In the genomic region with DNA sequence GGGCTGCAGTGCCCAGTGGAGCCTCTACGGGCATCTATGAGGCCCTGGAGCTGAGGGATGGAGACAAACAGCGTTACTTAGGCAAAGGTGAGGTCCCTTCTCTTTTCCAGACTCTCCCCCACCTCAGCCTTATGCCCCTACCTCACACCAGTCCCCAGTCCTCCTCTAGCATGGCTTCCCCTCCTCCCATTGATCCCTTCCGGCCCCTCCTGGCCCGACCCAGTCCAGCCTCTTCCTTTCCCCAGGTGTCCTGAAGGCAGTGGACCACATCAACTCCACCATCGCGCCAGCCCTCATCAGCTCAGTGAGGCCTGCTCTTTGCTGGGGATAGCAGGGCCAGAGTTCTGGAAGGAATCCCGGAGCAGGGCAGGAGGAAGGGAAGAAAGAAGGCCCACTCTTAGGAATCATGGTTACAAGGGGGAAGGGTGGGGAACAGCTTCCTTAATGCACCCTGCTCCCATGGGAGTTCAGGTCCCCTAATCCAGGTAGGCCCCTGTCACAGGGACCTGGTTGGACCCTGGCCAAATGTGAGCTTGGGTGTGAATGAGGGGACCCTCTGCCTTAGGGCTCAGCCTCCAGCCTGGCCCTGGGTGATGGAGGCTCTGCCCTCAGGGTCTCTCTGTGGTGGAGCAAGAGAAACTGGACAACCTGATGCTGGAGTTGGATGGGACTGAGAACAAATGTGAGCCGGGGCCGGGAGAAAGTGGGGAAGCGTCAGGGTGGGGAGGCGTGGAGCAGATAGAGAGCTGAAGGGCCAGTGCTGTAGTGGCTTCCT, we compare ENCODE assay signal across 16 cellular contexts. TPM values are rescaled to one million over a fixed set of nuclear protein-coding genes. Genes with fewer than 3 reads are reported as not detected.
DNase-seq lines count a peak whose midpoint lies in the region; ATAC-seq, FAIRE-seq and TF ChIP-seq lines count a peak whose summit lies in the region.
"Had no signal": no experiment of that assay in that cellular context is flagged by ENCODE, and none has a peak within 500 bp of the region (broad histone marks: within the 10 kb centered on the region; RNA-seq: fewer than 3 reads in every experiment).

No MANE protein-coding gene starts in this region.

- H3K27me3 Mint-ChIP-seq in activated B cell treated with CpG ODN at 0.5 μM for 24 hours = peaks cover 2% of the 10 kb centered on the region
- H3K27me3 Mint-ChIP-seq in memory B cell = no peaks in the 10 kb centered on the region

- H3K4me1 Mint-ChIP-seq in activated B cell treated with CpG ODN at 0.5 μM for 24 hours (peaks cover 40% of the 10 kb centered on the region), memory B cell (peaks cover 35% of the 10 kb centered on the region)

- TF ChIP-seq POLR2A in HepG2 (IDR thresholded peaks at IDR 0.05; ENCODE audit: insufficient read depth in 1 of 2, low read depth in 2 of 2, low read length in 2 of 2) = no peak
- TF ChIP-seq POLR2A in right lobe of liver (IDR thresholded peaks at IDR 0.05) = no peak

- H3K9me3 Mint-ChIP-seq in activated B cell treated with CpG ODN at 0.5 μM for 24 hours = no peaks in the 10 kb centered on the region
- no peaks in the 10 kb centered on the region for H3K9me3 Mint-ChIP-seq in memory B cell

- H3K27me3 ChIP-seq in HepG2 (ENCODE audit: control insufficient read depth in 1 of 2, insufficient read depth in 2 of 2, low read length in 2 of 2) (no peaks in the 10 kb centered on the region), right lobe of liver (no peaks in the 10 kb centered on the region)
- H3K27me3 ChIP-seq: BE2C had no signal

- TF ChIP-seq EP300 in HepG2 (IDR thresholded peaks at IDR 0.05; ENCODE audit: low read depth in 2 of 2, low read length in 2 of 2) (no peak), HepG2 (CRISPR knock-in tag; IDR thresholded peaks at IDR 0.05; ENCODE audit: borderline replicate concordance) (no peak)

- DNase-seq in HepG2 (ENCODE audit: low spot score) (no peak), right lobe of liver (no peak), activated B cell treated with CpG ODN at 0.5 μM for 24 hours (no peak), memory B cell (ENCODE audit: low spot score in 2 of 2) (no peak), NCI-H1092 (lab: John Stamatoyannopoulos, UW) (no peak), anterior cingulate cortex (lab: John Stamatoyannopoulos, UW) (no peak)
- DNase-seq: BE2C, hypothalamus, NCI-H1436, NCI-H526 treated with DMSO at 0.1 percent for 48 hours had no signal

- peak overlapping the region; percentile 46 for H3K27ac Mint-ChIP-seq in activated B cell treated with CpG ODN at 0.5 μM for 24 hours
- no peak overlapping the region for H3K27ac Mint-ChIP-seq in memory B cell

- H4K20me1 ChIP-seq in HepG2 (ENCODE audit: insufficient read depth, low read length) = no peaks in the 10 kb centered on the region

- H3K36me3 Mint-ChIP-seq in activated B cell treated with CpG ODN at 0.5 μM for 24 hours (ENCODE audit: low read depth) (peaks cover 19% of the 10 kb centered on the region), memory B cell (peaks cover 14% of the 10 kb centered on the region)

- H3K4me2 ChIP-seq in HepG2 (ENCODE audit: low read depth, low read length) = peak overlapping the region; percentile 4; the same call in 1 of the 2 replicates

- POLR2A ChIA-PET in HepG2 (lab: Yijun Ruan, JAX) (no interaction called here), activated B cell treated with CpG ODN at 0.5 μM for 24 hours (lab: Charles Lee) (interaction anchor here (0.7 to 3.1 kb wide), 5 partner anchors 20 to 96 kb away, joined by 3 to 15 read pairs (median 9); a partner anchor contains a TSS)

- intact Hi-C loops in HepG2 (cut with micrococcal nuclease; ENCODE audit: unreplicated experiment) (no loop called here), right lobe of liver (cut with DNase I) (no loop called here), activated B cell treated with CpG ODN at 0.5 μM for 24 hours (cut with micrococcal nuclease) (no loop called here)

- no peak overlapping the region for H2AFZ ChIP-seq in HepG2 (ENCODE audit: low read length)
- H2AFZ ChIP-seq: parathyroid adenoma had no signal

- ATAC-seq in HepG2 (no peak), right lobe of liver (no peak), activated B cell treated with CpG ODN at 0.5 μM for 24 hours (ENCODE audit: low read depth) (no peak), memory B cell (ENCODE audit: low read depth) (no peak), HG03025 (IDR thresholded peaks at IDR 0.05; ENCODE audit: low FRiP score, unreplicated experiment) (no peak), HG03045 (IDR thresholded peaks at IDR 0.05; ENCODE audit: unreplicated experiment) (no peak)

- no peak for TF ChIP-seq RAD21 in HepG2 (CRISPR knock-in tag; IDR thresholded peaks at IDR 0.05)

- H3K4me3 ChIP-seq in HepG2 (replicated peaks in 1 of 3; ENCODE audit: insufficient read depth in 1 of 3, low read depth in 2 of 3, low read length in 3 of 3) (no peak overlapping the region; a peak in 1 of 6 replicates), right lobe of liver (no peak overlapping the region)
- H3K4me3 ChIP-seq: lung had no signal

- H3K9ac ChIP-seq in HepG2 (ENCODE audit: insufficient read depth, low read depth, low read length) = no peak overlapping the region
- H3K9ac ChIP-seq: parathyroid adenoma had no signal

- H3K9me3 ChIP-seq in HepG2 (ENCODE audit: low read length) (no peaks in the 10 kb centered on the region), right lobe of liver (no peaks in the 10 kb centered on the region)
- H3K9me3 ChIP-seq: BE2C had no signal

- TF ChIP-seq CTCF in HepG2 (CRISPR knock-in tag; IDR thresholded peaks at IDR 0.05) = no peak
- no peak for TF ChIP-seq CTCF in right lobe of liver (IDR thresholded peaks at IDR 0.05)
- TF ChIP-seq CTCF in activated B cell treated with CpG ODN at 0.5 μM for 24 hours (IDR thresholded peaks at IDR 0.05) = no peak

- H3K4me3 Mint-ChIP-seq in activated B cell treated with CpG ODN at 0.5 μM for 24 hours (no peak overlapping the region), memory B cell (peak overlapping the region; percentile 35)

- H3K36me3 ChIP-seq in HepG2 (replicated peaks in 1 of 2; ENCODE audit: control insufficient read depth in 1 of 2, insufficient read depth in 2 of 2, low read length in 2 of 2) (peaks cover 5 to 29% of the 10 kb centered on the region in 2 experiments; a peak in 3 of 5 replicates), right lobe of liver (no peaks in the 10 kb centered on the region)

- no peak for FAIRE-seq in HepG2 (lab: Jason Lieb, UNC)
- FAIRE-seq: TTC549 had no signal

- H3K4me1 ChIP-seq in HepG2 (ENCODE audit: insufficient read depth, low read length) = peaks cover 39% of the 10 kb centered on the region
- peaks cover 0 to 9% (median 0%) of the 10 kb centered on the region in 4 donors for H3K4me1 ChIP-seq in right lobe of liver
- H3K4me1 ChIP-seq: parathyroid adenoma had no signal

- CTCF ChIA-PET in HepG2 (lab: Yijun Ruan, JAX; ENCODE audit: low intra/inter-chr PET ratio, low total read pairs) (no interaction called here), activated B cell treated with CpG ODN at 0.5 μM for 24 hours (lab: Charles Lee) (interaction anchor here (1.8 kb wide), 1 partner anchor 9 kb away, joined by 5 read pairs; no protein-coding TSS in a partner anchor)

- 94% methylated on average over 11 of the region's 11 CpGs for WGBS in HepG2 (ENCODE audit: low lambda C conversion rate)
- WGBS in right lobe of liver (ENCODE audit: insufficient coverage, low coverage, low lambda C conversion rate, missing lambda C conversion rate) = 93% methylated on average over 5 of the region's 11 CpGs

- H3K27ac ChIP-seq in HepG2 (ENCODE audit: extremely low read length, insufficient read depth, low read length) (no peak overlapping the region), right lobe of liver (no peak overlapping the region)
- H3K27ac ChIP-seq: parathyroid adenoma had no signal

- peaks cover 17% of the 10 kb centered on the region for H3K79me2 ChIP-seq in HepG2 (ENCODE audit: insufficient read depth, low read length)
- H3K79me2 ChIP-seq: parathyroid adenoma had no signal

- BruUV-seq in HepG2 (replicated peaks; lab: Mats Ljungman, UMichigan) = TSS peak; percentile 28

- in situ Hi-C loops in HepG2 (cut with HindIII; ENCODE audit: extremely low pct_ligation_motif_present, low pct_unique_long_range_greater_than_20kb) = no loop called here

RNA-seq across cellular contexts. Expression of a gene that starts 2.2 kb away (rescaled TPM):
- total RNA-seq in HepG2 (2016; rRNA removed; fragmentation: Illumina TruSeq; extraction: Trizol) (15.9 and 19.3 TPM in 2 replicates), right lobe of liver (1 to 10 TPM; 1.1 to 9.3 (median 2.0) TPM), activated B cell treated with CpG ODN at 0.5 μM for 24 hours (20.9 and 31.0 TPM in 2 replicates)
- total RNA-seq in HepG2 (2016; cell fraction: cytosol; rRNA removed; fragmentation: Illumina TruSeq; extraction: Trizol; ENCODE audit: low read depth) = 5.8 and 6.3 TPM in 2 replicates
- total RNA-seq in HepG2 (2016; cell fraction: insoluble cytoplasmic fraction; rRNA removed; fragmentation: Illumina TruSeq; extraction: Trizol) = 12.7 and 19.8 TPM in 2 replicates
- total RNA-seq in HepG2 (2016; cell fraction: membrane; rRNA removed; fragmentation: Illumina TruSeq; extraction: Trizol) = 7.9 and 8.5 TPM in 2 replicates
- total RNA-seq in HepG2 (2016; cell fraction: nucleus; rRNA removed; fragmentation: Illumina TruSeq; extraction: Trizol) = 21.7 and 25.4 TPM in 2 replicates
- 136 and 144 TPM in 2 replicates for polyA plus RNA-seq in HepG2 (2011; rRNA removed)
- polyA plus RNA-seq in HepG2 (2011; cell fraction: cytosol; rRNA removed) = 105 and 112 TPM in 2 replicates
- polyA plus RNA-seq in HepG2 (2011; cell fraction: nucleus; rRNA removed) = 451 and 486 TPM in 2 replicates
- 102 and 116 TPM in 2 replicates for polyA plus RNA-seq in HepG2 (2012)
- 3.6 and 3.8 TPM in 2 replicates for polyA plus RNA-seq in HepG2 (2016; cell fraction: cytosol; fragmentation: Illumina TruSeq; extraction: Trizol; ENCODE audit: low read depth)
- 18.2 and 20.1 TPM in 2 replicates for polyA plus RNA-seq in HepG2 (2016; cell fraction: insoluble cytoplasmic fraction; fragmentation: Illumina TruSeq; extraction: Trizol; ENCODE audit: low read depth)
- 7.1 and 7.2 TPM in 2 replicates for polyA plus RNA-seq in HepG2 (2016; cell fraction: membrane; fragmentation: Illumina TruSeq; extraction: Trizol; ENCODE audit: low read depth)
- 89.6 and 99.9 TPM in 2 replicates for polyA plus RNA-seq in HepG2 (2016; cell fraction: nucleus; fragmentation: Illumina TruSeq; extraction: Trizol; ENCODE audit: insufficient read depth, low read depth)
- 23.5 and 92.8 TPM in 2 replicates for polyA minus RNA-seq in HepG2 (2011; rRNA and poly(A)+ RNA removed; ENCODE audit: low replicate concordance)
- 35.6 and 39.9 TPM in 2 replicates for polyA minus RNA-seq in HepG2 (2011; cell fraction: cytosol; rRNA and poly(A)+ RNA removed)
- 44.7 and 52.6 TPM in 2 replicates for polyA minus RNA-seq in HepG2 (2011; cell fraction: nucleus; rRNA and poly(A)+ RNA removed)

RNA-seq across cellular contexts. Expression of a gene that starts 11.1 kb away (rescaled TPM):
- total RNA-seq in HepG2 (2016; rRNA removed; fragmentation: Illumina TruSeq; extraction: Trizol) (2.1 TPM in 2 replicates), right lobe of liver (10 to 100 TPM in 5 of 6 experiments, 1 to 10 TPM in 1; 9.2 to 24.1 (median 16.8) TPM), activated B cell treated with CpG ODN at 0.5 μM for 24 hours (42.8 and 50.9 TPM in 2 replicates)
- 0.97 and 1.4 TPM in 2 replicates for total RNA-seq in HepG2 (2016; cell fraction: cytosol; rRNA removed; fragmentation: Illumina TruSeq; extraction: Trizol; ENCODE audit: low read depth)
- total RNA-seq in HepG2 (2016; cell fraction: insoluble cytoplasmic fraction; rRNA removed; fragmentation: Illumina TruSeq; extraction: Trizol) = 1.8 and 2.3 TPM in 2 replicates
- 3.1 and 3.4 TPM in 2 replicates for total RNA-seq in HepG2 (2016; cell fraction: membrane; rRNA removed; fragmentation: Illumina TruSeq; extraction: Trizol)
- total RNA-seq in HepG2 (2016; cell fraction: nucleus; rRNA removed; fragmentation: Illumina TruSeq; extraction: Trizol) = 3.3 and 4.6 TPM in 2 replicates
- 8.6 and 10.7 TPM in 2 replicates for polyA plus RNA-seq in HepG2 (2011; rRNA removed)
- polyA plus RNA-seq in HepG2 (2011; cell fraction: cytosol; rRNA removed) = 3.5 and 4.5 TPM in 2 replicates
- 50.2 and 56.9 TPM in 2 replicates for polyA plus RNA-seq in HepG2 (2011; cell fraction: nucleus; rRNA removed)
- 20.6 and 31.4 TPM in 2 replicates for polyA plus RNA-seq in HepG2 (2012)
- polyA plus RNA-seq in HepG2 (2016; cell fraction: cytosol; fragmentation: Illumina TruSeq; extraction: Trizol; ENCODE audit: low read depth) = 8.7 and 9.0 TPM in 2 replicates
- 13.6 and 21.5 TPM in 2 replicates for polyA plus RNA-seq in HepG2 (2016; cell fraction: insoluble cytoplasmic fraction; fragmentation: Illumina TruSeq; extraction: Trizol; ENCODE audit: low read depth)
- polyA plus RNA-seq in HepG2 (2016; cell fraction: membrane; fragmentation: Illumina TruSeq; extraction: Trizol; ENCODE audit: low read depth) = 11.0 and 15.3 TPM in 2 replicates
- polyA plus RNA-seq in HepG2 (2016; cell fraction: nucleus; fragmentation: Illumina TruSeq; extraction: Trizol; ENCODE audit: insufficient read depth, low read depth) = 41.0 and 44.9 TPM in 2 replicates
- polyA minus RNA-seq in HepG2 (2011; rRNA and poly(A)+ RNA removed; ENCODE audit: low replicate concordance) = 13.5 and 19.8 TPM in 2 replicates
- polyA minus RNA-seq in HepG2 (2011; cell fraction: cytosol; rRNA and poly(A)+ RNA removed) = 10.4 and 11.3 TPM in 2 replicates
- polyA minus RNA-seq in HepG2 (2011; cell fraction: nucleus; rRNA and poly(A)+ RNA removed) = 11.7 and 14.7 TPM in 2 replicates

RNA-seq across cellular contexts. Expression of a gene that starts 12.0 kb away (rescaled TPM):
- total RNA-seq in HepG2 (2016; rRNA removed; fragmentation: Illumina TruSeq; extraction: Trizol) (6.0 and 6.7 TPM in 2 replicates), right lobe of liver (1 to 10 TPM in 5 of 6 experiments, under 1 TPM in 1; 0.93 to 4.3 (median 2.6) TPM), activated B cell treated with CpG ODN at 0.5 μM for 24 hours (7.7 and 8.8 TPM in 2 replicates)
- total RNA-seq in HepG2 (2016; cell fraction: cytosol; rRNA removed; fragmentation: Illumina TruSeq; extraction: Trizol; ENCODE audit: low read depth) = 2.5 and 3.3 TPM in 2 replicates
- total RNA-seq in HepG2 (2016; cell fraction: insoluble cytoplasmic fraction; rRNA removed; fragmentation: Illumina TruSeq; extraction: Trizol) = 5.1 and 7.7 TPM in 2 replicates
- 5.0 and 6.0 TPM in 2 replicates for total RNA-seq in HepG2 (2016; cell fraction: membrane; rRNA removed; fragmentation: Illumina TruSeq; extraction: Trizol)
- 4.0 and 5.4 TPM in 2 replicates for total RNA-seq in HepG2 (2016; cell fraction: nucleus; rRNA removed; fragmentation: Illumina TruSeq; extraction: Trizol)
- polyA plus RNA-seq in HepG2 (2011; rRNA removed) = 6.2 and 7.8 TPM in 2 replicates
- polyA plus RNA-seq in HepG2 (2011; cell fraction: cytosol; rRNA removed) = 5.2 TPM in 2 replicates
- polyA plus RNA-seq in HepG2 (2011; cell fraction: nucleus; rRNA removed) = 14.3 and 20.8 TPM in 2 replicates
- polyA plus RNA-seq in HepG2 (2012) = 5.3 and 6.9 TPM in 2 replicates
- polyA plus RNA-seq in HepG2 (2016; cell fraction: cytosol; fragmentation: Illumina TruSeq; extraction: Trizol; ENCODE audit: low read depth) = 3.0 and 3.1 TPM in 2 replicates
- 6.4 and 8.2 TPM in 2 replicates for polyA plus RNA-seq in HepG2 (2016; cell fraction: insoluble cytoplasmic fraction; fragmentation: Illumina TruSeq; extraction: Trizol; ENCODE audit: low read depth)
- polyA plus RNA-seq in HepG2 (2016; cell fraction: membrane; fragmentation: Illumina TruSeq; extraction: Trizol; ENCODE audit: low read depth) = 5.2 TPM in 2 replicates
- 7.8 and 11.0 TPM in 2 replicates for polyA plus RNA-seq in HepG2 (2016; cell fraction: nucleus; fragmentation: Illumina TruSeq; extraction: Trizol; ENCODE audit: insufficient read depth, low read depth)
- polyA minus RNA-seq in HepG2 (2011; rRNA and poly(A)+ RNA removed; ENCODE audit: low replicate concordance) = 5.6 and 8.7 TPM in 2 replicates
- polyA minus RNA-seq in HepG2 (2011; cell fraction: cytosol; rRNA and poly(A)+ RNA removed) = 1.3 and 2.2 TPM in 2 replicates
- 9.1 and 14.9 TPM in 2 replicates for polyA minus RNA-seq in HepG2 (2011; cell fraction: nucleus; rRNA and poly(A)+ RNA removed)

RNA-seq across cellular contexts. Expression of a gene that starts 27.0 kb away (rescaled TPM):
- total RNA-seq in HepG2 (2016; rRNA removed; fragmentation: Illumina TruSeq; extraction: Trizol) (not detected in 2 replicates), right lobe of liver (not detected), activated B cell treated with CpG ODN at 0.5 μM for 24 hours (not detected in 2 replicates)
- total RNA-seq in HepG2 (2016; cell fraction: cytosol; rRNA removed; fragmentation: Illumina TruSeq; extraction: Trizol; ENCODE audit: low read depth) = not detected in 2 replicates
- total RNA-seq in HepG2 (2016; cell fraction: insoluble cytoplasmic fraction; rRNA removed; fragmentation: Illumina TruSeq; extraction: Trizol) = not detected in 2 replicates
- total RNA-seq in HepG2 (2016; cell fraction: membrane; rRNA removed; fragmentation: Illumina TruSeq; extraction: Trizol) = not detected in 2 replicates
- not detected in 2 replicates for total RNA-seq in HepG2 (2016; cell fraction: nucleus; rRNA removed; fragmentation: Illumina TruSeq; extraction: Trizol)
- polyA plus RNA-seq in HepG2 (2011; rRNA removed) = not detected in 2 replicates
- polyA plus RNA-seq in HepG2 (2011; cell fraction: cytosol; rRNA removed) = not detected in 2 replicates
- polyA plus RNA-seq in HepG2 (2011; cell fraction: nucleus; rRNA removed) = not detected in 2 replicates
- not detected in 2 replicates for polyA plus RNA-seq in HepG2 (2012)
- not detected in 2 replicates for polyA plus RNA-seq in HepG2 (2016; cell fraction: cytosol; fragmentation: Illumina TruSeq; extraction: Trizol; ENCODE audit: low read depth)
- not detected in 2 replicates for polyA plus RNA-seq in HepG2 (2016; cell fraction: insoluble cytoplasmic fraction; fragmentation: Illumina TruSeq; extraction: Trizol; ENCODE audit: low read depth)
- not detected in 2 replicates for polyA plus RNA-seq in HepG2 (2016; cell fraction: membrane; fragmentation: Illumina TruSeq; extraction: Trizol; ENCODE audit: low read depth)
- not detected in 2 replicates for polyA plus RNA-seq in HepG2 (2016; cell fraction: nucleus; fragmentation: Illumina TruSeq; extraction: Trizol; ENCODE audit: insufficient read depth, low read depth)
- not detected in 2 replicates for polyA minus RNA-seq in HepG2 (2011; rRNA and poly(A)+ RNA removed; ENCODE audit: low replicate concordance)
- not detected in 2 replicates for polyA minus RNA-seq in HepG2 (2011; cell fraction: cytosol; rRNA and poly(A)+ RNA removed)
- polyA minus RNA-seq in HepG2 (2011; cell fraction: nucleus; rRNA and poly(A)+ RNA removed) = not detected in 2 replicates
- total RNA-seq: lung had no signal
- polyA plus RNA-seq: esophagus, lung had no signal

RNA-seq across cellular contexts. Expression of a gene that starts 27.2 kb away (rescaled TPM):
- 84.0 and 89.7 TPM in 2 replicates for total RNA-seq in HepG2 (2016; rRNA removed; fragmentation: Illumina TruSeq; extraction: Trizol)
- 98.3 and 102 TPM in 2 replicates for total RNA-seq in HepG2 (2016; cell fraction: cytosol; rRNA removed; fragmentation: Illumina TruSeq; extraction: Trizol; ENCODE audit: low read depth)
- 84.2 and 105 TPM in 2 replicates for total RNA-seq in HepG2 (2016; cell fraction: insoluble cytoplasmic fraction; rRNA removed; fragmentation: Illumina TruSeq; extraction: Trizol)
- total RNA-seq in HepG2 (2016; cell fraction: membrane; rRNA removed; fragmentation: Illumina TruSeq; extraction: Trizol) = 106 and 113 TPM in 2 replicates
- 42.1 and 43.4 TPM in 2 replicates for total RNA-seq in HepG2 (2016; cell fraction: nucleus; rRNA removed; fragmentation: Illumina TruSeq; extraction: Trizol)
- polyA plus RNA-seq in HepG2 (2011; rRNA removed) = 287 and 302 TPM in 2 replicates
- polyA plus RNA-seq in HepG2 (2011; cell fraction: cytosol; rRNA removed) = 405 and 458 TPM in 2 replicates
- 151 and 164 TPM in 2 replicates for polyA plus RNA-seq in HepG2 (2011; cell fraction: nucleus; rRNA removed)
- 75.2 and 129 TPM in 2 replicates for polyA plus RNA-seq in HepG2 (2012)
- 86.1 and 87.7 TPM in 2 replicates for polyA plus RNA-seq in HepG2 (2016; cell fraction: cytosol; fragmentation: Illumina TruSeq; extraction: Trizol; ENCODE audit: low read depth)
- polyA plus RNA-seq in HepG2 (2016; cell fraction: insoluble cytoplasmic fraction; fragmentation: Illumina TruSeq; extraction: Trizol; ENCODE audit: low read depth) = 98.5 and 104 TPM in 2 replicates
- polyA plus RNA-seq in HepG2 (2016; cell fraction: membrane; fragmentation: Illumina TruSeq; extraction: Trizol; ENCODE audit: low read depth) = 96.1 and 98.2 TPM in 2 replicates
- 57.2 and 57.4 TPM in 2 replicates for polyA plus RNA-seq in HepG2 (2016; cell fraction: nucleus; fragmentation: Illumina TruSeq; extraction: Trizol; ENCODE audit: insufficient read depth, low read depth)
- 93.0 and 145 TPM in 2 replicates for polyA minus RNA-seq in HepG2 (2011; rRNA and poly(A)+ RNA removed; ENCODE audit: low replicate concordance)
- polyA minus RNA-seq in HepG2 (2011; cell fraction: cytosol; rRNA and poly(A)+ RNA removed) = 36.8 and 41.7 TPM in 2 replicates
- polyA minus RNA-seq in HepG2 (2011; cell fraction: nucleus; rRNA and poly(A)+ RNA removed) = 37.5 and 38.8 TPM in 2 replicates
- total RNA-seq in right lobe of liver = 100 to 1,000 TPM in 2 of 6 experiments, 10 to 100 TPM in 4; 47.6 to 189 (median 70.5) TPM
- total RNA-seq in activated B cell treated with CpG ODN at 0.5 μM for 24 hours = 54.8 and 63.4 TPM in 2 replicates
